8 cellular contexts compared by ENCODE assay signal in genomic region chr10:5813341-5814109, GRCh38. TPM values are rescaled to one million over a fixed set of nuclear protein-coding genes. Genes with fewer than 3 reads are reported as not detected.
A peak's percentile ranks its signal among the peaks of the same experiment; 100 is the strongest.
DNase-seq lines count a peak whose midpoint lies in the region; ATAC-seq and TF ChIP-seq lines count a peak whose summit lies in the region.

Gene GDI2 (minus strand): TSS chr10:5813434. CDS start chr10:5813258, 176 bp downstream.

- H3K9ac ChIP-seq in smooth muscle cell (ENCODE audit: low read depth): peak within 1 kb of the TSS; percentile 96

- no peaks in the 10 kb centered on the region for H3K9me3 Mint-ChIP-seq in activated B cell treated with CpG ODN at 0.5 μM for 24 hours

- ATAC-seq in GM19025 (IDR thresholded peaks at IDR 0.05; ENCODE audit: low read depth, unreplicated experiment): peak; percentile 78
- peak; percentile 86 for ATAC-seq in HG03280 (IDR thresholded peaks at IDR 0.05; ENCODE audit: unreplicated experiment)
- ATAC-seq in activated B cell treated with CpG ODN at 0.5 μM for 24 hours (ENCODE audit: low read depth): peak; percentile 82

- H3K27me3 ChIP-seq in smooth muscle cell (ENCODE audit: low read depth): no peaks in the 10 kb centered on the region

- peaks cover 53% of the 10 kb centered on the region for H3K79me2 ChIP-seq in smooth muscle cell (ENCODE audit: low read depth)

- peak within 1 kb of the TSS; percentile 94 for H3K27ac Mint-ChIP-seq in activated B cell treated with CpG ODN at 0.5 μM for 24 hours

- H3K4me1 ChIP-seq in smooth muscle cell (ENCODE audit: low read depth): peaks cover 23% of the 10 kb centered on the region

- H3K27me3 Mint-ChIP-seq in activated B cell treated with CpG ODN at 0.5 μM for 24 hours: no peaks in the 10 kb centered on the region

- peak within 1 kb of the TSS; percentile 87 to 88 for H3K4me3 ChIP-seq in cardiac fibroblast (replicated peaks in 1 of 2; ENCODE audit: low read depth in 2 of 2, low read length in 2 of 2)
- peak within 1 kb of the TSS; percentile 98 for H3K4me3 ChIP-seq in smooth muscle cell

- peak within 1 kb of the TSS; percentile 86 for H2AFZ ChIP-seq in smooth muscle cell (ENCODE audit: low read depth)

- intact Hi-C loops in activated B cell treated with CpG ODN at 0.5 μM for 24 hours (cut with micrococcal nuclease): loop anchor here (1.0 to 5.0 kb wide), 7 partner anchors 39 to 366 kb away; partner anchors contain the start of genes ANKRD16 and IL15RA

- TF ChIP-seq CTCF in AG09319 (IDR thresholded peaks at IDR 0.05; ENCODE audit: low read depth, low read length) (no peak), activated B cell treated with CpG ODN at 0.5 μM for 24 hours (IDR thresholded peaks at IDR 0.05) (no peak), cardiac fibroblast (IDR thresholded peaks at IDR 0.05; ENCODE audit: low read depth, low read length) (no peak), smooth muscle cell (IDR thresholded peaks at IDR 0.05; ENCODE audit: borderline replicate concordance, insufficient read depth, poor library complexity, severe bottlenecking) (no peak)

- CTCF ChIA-PET in activated B cell treated with CpG ODN at 0.5 μM for 24 hours (lab: Charles Lee): interaction anchor here (0.8 to 2.0 kb wide), 7 partner anchors 9 to 82 kb away, joined by 3 to 10 read pairs (median 3); partner anchors contain the start of genes ANKRD16 and FBH1

- peaks cover 41% of the 10 kb centered on the region for H4K20me1 ChIP-seq in smooth muscle cell (ENCODE audit: low read depth)

- no peaks in the 10 kb centered on the region for H3K9me3 ChIP-seq in smooth muscle cell (replicated peaks; ENCODE audit: low read depth)

- H3K36me3 Mint-ChIP-seq in activated B cell treated with CpG ODN at 0.5 μM for 24 hours (ENCODE audit: low read depth): peaks cover 29% of the 10 kb centered on the region

- H3F3A ChIP-seq in smooth muscle cell (ENCODE audit: low read depth): no peaks in the 10 kb centered on the region

- H3K36me3 ChIP-seq in smooth muscle cell (ENCODE audit: low read depth): no peaks in the 10 kb centered on the region

- 2% methylated on average over 67 of the region's 77 CpGs for WGBS in smooth muscle cell (ENCODE audit: low lambda C conversion rate)

- peaks cover 80% of the 10 kb centered on the region for H3K4me1 Mint-ChIP-seq in activated B cell treated with CpG ODN at 0.5 μM for 24 hours

- peak within 1 kb of the TSS; percentile 100 for H3K4me2 ChIP-seq in smooth muscle cell

- DNase-seq in AG09319 (ENCODE audit: extremely low read depth, low read depth) (peak; percentile 90), NCI-H345 (lab: John Stamatoyannopoulos, UW) (peak; percentile 94), activated B cell treated with CpG ODN at 0.5 μM for 24 hours (peak; percentile 96), cardiac fibroblast (ENCODE audit: low read depth in 2 of 2) (peak; percentile 97 to 98), iPS-NIHi7 (ENCODE audit: extremely low spot score) (peak; percentile 99), smooth muscle cell (lab: John Stamatoyannopoulos, UW; ENCODE audit: unreplicated experiment) (peak; percentile 87)

- peak within 1 kb of the TSS; percentile 91 for H3K4me3 Mint-ChIP-seq in activated B cell treated with CpG ODN at 0.5 μM for 24 hours

- POLR2A ChIA-PET in activated B cell treated with CpG ODN at 0.5 μM for 24 hours (lab: Charles Lee): interaction anchor here (0.6 to 12.7 kb wide), 39 partner anchors 9 to 366 kb away, joined by 3 to 373 read pairs (median 4); partner anchors contain the start of genes ANKRD16, FBH1 and TASOR2

- peak within 1 kb of the TSS; percentile 93 for H3K27ac ChIP-seq in smooth muscle cell (ENCODE audit: low read depth)

RNA-seq across cellular contexts. Expression of gene GDI2, which starts in this region (rescaled TPM):
- total RNA-seq in activated B cell treated with CpG ODN at 0.5 μM for 24 hours: 289 and 301 TPM in 2 replicates
- 334 and 400 TPM in 2 replicates for total RNA-seq in smooth muscle cell
- 172 and 186 TPM in 2 replicates for polyA plus RNA-seq in smooth muscle cell

Comparison
In these comparisons a context has a peak if more than half of its experiments do, and no peak if none do; other contexts are left out.
1. Peak in every context shown above with its lines: DNase-seq, ATAC-seq, H3K4me3 ChIP-seq and H3K27ac ChIP-seq.